ENCODE assay signal across 26 cellular contexts in the genomic region with DNA sequence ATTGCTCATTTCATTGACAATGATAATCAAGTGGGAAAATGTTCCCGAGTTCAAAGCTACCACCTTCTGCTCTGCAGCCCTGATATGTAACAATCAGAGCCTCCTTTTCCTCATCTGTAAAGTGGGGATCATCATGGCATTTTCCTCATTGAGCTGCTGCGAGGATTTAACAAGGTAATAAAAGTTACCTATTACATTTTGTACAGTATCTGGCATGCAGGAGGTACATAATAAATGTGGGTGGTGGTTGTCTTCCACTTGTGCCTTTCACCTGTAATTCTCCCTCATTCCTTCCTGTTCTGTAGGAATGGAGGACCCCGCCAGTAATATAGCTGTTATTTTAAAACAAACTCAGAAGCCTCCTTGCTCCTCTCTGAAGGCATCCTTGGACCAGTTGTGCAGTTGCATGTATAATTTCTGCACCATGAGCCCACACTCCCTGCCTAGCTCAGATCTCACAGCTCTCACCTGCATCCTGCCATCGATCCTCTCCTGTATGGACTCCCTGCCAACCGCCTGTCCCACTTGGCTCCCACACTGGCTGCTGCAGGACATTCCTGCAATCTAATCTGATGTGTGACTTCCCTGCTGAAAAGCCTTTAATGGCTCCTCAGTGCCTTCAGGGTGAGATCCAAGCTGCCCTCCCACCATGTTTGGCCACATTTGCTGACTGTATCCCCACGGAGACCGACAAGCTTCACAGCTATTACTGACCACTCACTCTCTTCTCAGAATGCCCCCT.
"Had no signal": no experiment of that assay in that cellular context is flagged by ENCODE, and none has a peak within 500 bp of the region (broad histone marks: within the 10 kb centered on the region; RNA-seq: fewer than 3 reads in every experiment).

No MANE protein-coding gene starts in this region.

- H3K4me2 ChIP-seq: smooth muscle cell had no signal

- H3K27me3 Mint-ChIP-seq: stimulated activated memory B cell treated with anti-CD40 and anti-IgM and Interleukin-4, amounts not matched to agents 10 μg/mL and 1 μg/mL and 100 μg/mL, for 72 hours had no signal

- H2AFZ ChIP-seq: parathyroid adenoma had no signal

- DNase-seq: hypothalamus; immature natural killer cell; kidney; left ventricle myocardium inferior; midbrain; naive thymus-derived CD8-positive, alpha-beta T cell; occipital lobe; psoas muscle; right lobe of liver; stimulated activated CD4-positive, alpha-beta T cell treated with anti-CD3 and anti-CD28 coated beads, Interleukin-1b, Interleukin-23, amount 100 ng/mL, for 48 hours; stimulated activated CD4-positive, alpha-beta T cell treated with anti-CD3 and anti-CD28 coated beads, Interleukin-2, amount 100 ng/mL, for 48 hours; stimulated activated CD4-positive, alpha-beta T cell treated with anti-CD3 and anti-CD28 coated beads, Interleukin-4, amount 100 ng/mL, for 4 hours; stimulated activated CD8-positive, alpha-beta memory T cell treated with anti-CD3 and anti-CD28 coated beads, Interleukin-4, amount 100 ng/mL, for 48 hours; stimulated activated naive CD4-positive, alpha-beta T cell treated with Interleukin-2 at 50 U/mL for 16 hours; stimulated activated naive CD8-positive, alpha-beta T cell treated with anti-CD3 and anti-CD28 coated beads, Interleukin-15, amount 100 ng/mL, for 72 hours; substantia nigra; upper lobe of right lung had no signal

- H3K36me3 ChIP-seq: left ventricle myocardium inferior, neutrophil, right atrium auricular region, right lobe of liver, tibial nerve, upper lobe of right lung had no signal

- H3K27me3 ChIP-seq: neutrophil, right atrium auricular region, right lobe of liver, tibial nerve, upper lobe of right lung had no signal

- H3K4me1 ChIP-seq: left ventricle myocardium inferior, psoas muscle, right atrium auricular region, right lobe of liver, tibial nerve, upper lobe of right lung had no signal

- H3K9me3 ChIP-seq: neutrophil, psoas muscle, right lobe of liver, upper lobe of right lung had no signal

- H3K27ac Mint-ChIP-seq: immature natural killer cell; naive thymus-derived CD8-positive, alpha-beta T cell; nephron; stimulated activated memory B cell treated with anti-CD40 and anti-IgM and Interleukin-4, amounts not matched to agents 10 μg/mL and 1 μg/mL and 100 μg/mL, for 72 hours; stimulated activated naive CD8-positive, alpha-beta T cell treated with anti-CD3 and anti-CD28 coated beads, Interleukin-15, amount 100 ng/mL, for 72 hours had no signal

- H3K4me3 Mint-ChIP-seq: immature natural killer cell; naive thymus-derived CD8-positive, alpha-beta T cell; nephron; neural crest cell; stimulated activated memory B cell treated with anti-CD40 and anti-IgM and Interleukin-4, amounts not matched to agents 10 μg/mL and 1 μg/mL and 100 μg/mL, for 72 hours; stimulated activated naive CD8-positive, alpha-beta T cell treated with anti-CD3 and anti-CD28 coated beads, Interleukin-15, amount 100 ng/mL, for 72 hours had no signal

- H3K36me3 Mint-ChIP-seq: immature natural killer cell; naive thymus-derived CD8-positive, alpha-beta T cell; stimulated activated memory B cell treated with anti-CD40 and anti-IgM and Interleukin-4, amounts not matched to agents 10 μg/mL and 1 μg/mL and 100 μg/mL, for 72 hours had no signal

- H3K4me3 ChIP-seq: left ventricle myocardium inferior, lung, psoas muscle, right atrium auricular region, right lobe of liver, smooth muscle cell, tibial nerve, upper lobe of right lung had no signal

- H3K27ac ChIP-seq: left ventricle myocardium inferior, neutrophil, parathyroid adenoma, psoas muscle, right atrium auricular region, right lobe of liver, tibial nerve, upper lobe of right lung had no signal

- H3K79me2 ChIP-seq: parathyroid adenoma had no signal

- H3K9ac ChIP-seq: parathyroid adenoma had no signal

- H3K4me1 Mint-ChIP-seq: immature natural killer cell; naive thymus-derived CD8-positive, alpha-beta T cell; nephron; neural crest cell; stimulated activated memory B cell treated with anti-CD40 and anti-IgM and Interleukin-4, amounts not matched to agents 10 μg/mL and 1 μg/mL and 100 μg/mL, for 72 hours; stimulated activated naive CD8-positive, alpha-beta T cell treated with anti-CD3 and anti-CD28 coated beads, Interleukin-15, amount 100 ng/mL, for 72 hours had no signal

- ATAC-seq: naive thymus-derived CD8-positive, alpha-beta T cell; psoas muscle; right lobe of liver; stimulated activated memory B cell treated with anti-CD40 and anti-IgM and Interleukin-4, amounts not matched to agents 10 μg/mL and 1 μg/mL and 100 μg/mL, for 72 hours; stimulated activated naive CD8-positive, alpha-beta T cell treated with anti-CD3 and anti-CD28 coated beads, Interleukin-15, amount 100 ng/mL, for 72 hours; upper lobe of right lung had no signal
